Comparison of ENCODE assay signal across 2 cellular contexts in the genomic region with DNA sequence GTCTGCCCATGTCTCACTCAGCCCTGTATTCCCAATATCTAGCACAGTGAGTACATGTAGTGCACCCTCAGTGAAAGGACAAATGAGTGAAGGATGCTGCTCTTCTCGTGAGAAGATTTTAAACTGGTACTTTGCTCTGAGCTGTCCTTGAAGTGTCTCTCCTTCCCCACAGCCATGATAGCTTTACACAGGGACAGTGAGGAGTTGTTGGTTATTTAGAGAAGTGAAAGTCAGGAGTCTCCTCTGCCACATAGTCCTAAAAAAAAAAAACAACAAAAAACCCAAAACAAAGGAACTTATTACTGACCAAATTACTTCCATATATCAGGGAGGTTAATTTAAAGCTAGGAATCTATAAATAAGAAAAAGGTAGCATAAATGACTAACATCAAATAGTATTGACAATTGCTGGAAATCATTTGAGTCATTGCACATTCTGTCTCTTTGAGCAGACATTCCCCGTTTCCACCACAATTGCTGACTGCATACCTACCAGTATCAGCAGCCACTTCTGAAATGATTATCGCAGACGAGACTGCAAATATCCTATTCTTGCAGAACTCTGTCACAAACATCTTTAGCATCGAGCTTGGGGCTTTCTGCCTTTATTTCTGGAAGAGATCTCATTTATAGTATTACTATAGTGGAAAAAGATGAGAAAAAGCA.
TF ChIP-seq lines count a peak whose summit lies in the region.

No MANE protein-coding gene starts in this region.

TF ChIP-seq in liver, 16 proteins besides CTCF, POLR2A, EP300 and RAD21 (continued from another document):
- TF ChIP-seq, protein P1, sequence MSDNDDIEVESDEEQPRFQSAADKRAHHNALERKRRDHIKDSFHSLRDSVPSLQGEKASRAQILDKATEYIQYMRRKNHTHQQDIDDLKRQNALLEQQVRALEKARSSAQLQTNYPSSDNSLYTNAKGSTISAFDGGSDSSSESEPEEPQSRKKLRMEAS (IDR thresholded peaks at IDR 0.05): no peak
- no peak for TF ChIP-seq TAF1 (conservative IDR thresholded peaks at IDR 0.05)
- no peak for TF ChIP-seq EGR1 (IDR thresholded peaks at IDR 0.05; ENCODE audit: low read depth in 2 of 2)
- TF ChIP-seq, protein P2, sequence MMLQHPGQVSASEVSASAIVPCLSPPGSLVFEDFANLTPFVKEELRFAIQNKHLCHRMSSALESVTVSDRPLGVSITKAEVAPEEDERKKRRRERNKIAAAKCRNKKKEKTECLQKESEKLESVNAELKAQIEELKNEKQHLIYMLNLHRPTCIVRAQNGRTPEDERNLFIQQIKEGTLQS (IDR thresholded peaks at IDR 0.05): no peak
- no peak for TF ChIP-seq ZBTB33 (IDR thresholded peaks at IDR 0.05)

TF ChIP-seq in HepG2, 621 proteins besides CTCF, POLR2A, EP300 and RAD21 (continued from another document):
- TF ChIP-seq TRAFD1 (CRISPR knock-in tag; IDR thresholded peaks at IDR 0.05; ENCODE audit: borderline replicate concordance) (no peak), ZNF737 (CRISPR knock-in tag; IDR thresholded peaks at IDR 0.05; ENCODE audit: borderline replicate concordance) (no peak), THAP8 (CRISPR knock-in tag; IDR thresholded peaks at IDR 0.05; ENCODE audit: borderline replicate concordance) (no peak), HDAC2 (CRISPR knock-in tag; IDR thresholded peaks at IDR 0.05) (no peak), ELK4 (CRISPR knock-in tag; IDR thresholded peaks at IDR 0.05; ENCODE audit: borderline replicate concordance) (no peak), ZNF572 (CRISPR knock-in tag; IDR thresholded peaks at IDR 0.05) (no peak), ZNF124 (CRISPR knock-in tag; IDR thresholded peaks at IDR 0.05) (no peak), TCF7L2 (IDR thresholded peaks at IDR 0.05; ENCODE audit: low read depth, low read length) (no peak), ZNF589 (CRISPR knock-in tag; conservative IDR thresholded peaks at IDR 0.05) (no peak), ZNF577 (CRISPR knock-in tag; IDR thresholded peaks at IDR 0.05; ENCODE audit: borderline replicate concordance, low read depth) (no peak), PLSCR1 (CRISPR knock-in tag; IDR thresholded peaks at IDR 0.05; ENCODE audit: borderline replicate concordance) (no peak), SP140L (CRISPR knock-in tag; IDR thresholded peaks at IDR 0.05; ENCODE audit: borderline replicate concordance) (no peak), GZF1 (CRISPR knock-in tag; IDR thresholded peaks at IDR 0.05) (no peak), CBFB (CRISPR knock-in tag; IDR thresholded peaks at IDR 0.05) (no peak), ZNF3 (CRISPR knock-in tag; IDR thresholded peaks at IDR 0.05) (no peak)
- TF ChIP-seq, protein P3, sequence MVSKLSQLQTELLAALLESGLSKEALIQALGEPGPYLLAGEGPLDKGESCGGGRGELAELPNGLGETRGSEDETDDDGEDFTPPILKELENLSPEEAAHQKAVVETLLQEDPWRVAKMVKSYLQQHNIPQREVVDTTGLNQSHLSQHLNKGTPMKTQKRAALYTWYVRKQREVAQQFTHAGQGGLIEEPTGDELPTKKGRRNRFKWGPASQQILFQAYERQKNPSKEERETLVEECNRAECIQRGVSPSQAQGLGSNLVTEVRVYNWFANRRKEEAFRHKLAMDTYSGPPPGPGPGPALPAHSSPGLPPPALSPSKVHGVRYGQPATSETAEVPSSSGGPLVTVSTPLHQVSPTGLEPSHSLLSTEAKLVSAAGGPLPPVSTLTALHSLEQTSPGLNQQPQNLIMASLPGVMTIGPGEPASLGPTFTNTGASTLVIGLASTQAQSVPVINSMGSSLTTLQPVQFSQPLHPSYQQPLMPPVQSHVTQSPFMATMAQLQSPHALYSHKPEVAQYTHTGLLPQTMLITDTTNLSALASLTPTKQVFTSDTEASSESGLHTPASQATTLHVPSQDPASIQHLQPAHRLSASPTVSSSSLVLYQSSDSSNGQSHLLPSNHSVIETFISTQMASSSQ (IDR thresholded peaks at IDR 0.05; ENCODE audit: low read depth): no peak
- TF ChIP-seq, protein P3 (CRISPR knock-in tag; IDR thresholded peaks at IDR 0.05; ENCODE audit: borderline replicate concordance): no peak
- TF ChIP-seq, protein P4, sequence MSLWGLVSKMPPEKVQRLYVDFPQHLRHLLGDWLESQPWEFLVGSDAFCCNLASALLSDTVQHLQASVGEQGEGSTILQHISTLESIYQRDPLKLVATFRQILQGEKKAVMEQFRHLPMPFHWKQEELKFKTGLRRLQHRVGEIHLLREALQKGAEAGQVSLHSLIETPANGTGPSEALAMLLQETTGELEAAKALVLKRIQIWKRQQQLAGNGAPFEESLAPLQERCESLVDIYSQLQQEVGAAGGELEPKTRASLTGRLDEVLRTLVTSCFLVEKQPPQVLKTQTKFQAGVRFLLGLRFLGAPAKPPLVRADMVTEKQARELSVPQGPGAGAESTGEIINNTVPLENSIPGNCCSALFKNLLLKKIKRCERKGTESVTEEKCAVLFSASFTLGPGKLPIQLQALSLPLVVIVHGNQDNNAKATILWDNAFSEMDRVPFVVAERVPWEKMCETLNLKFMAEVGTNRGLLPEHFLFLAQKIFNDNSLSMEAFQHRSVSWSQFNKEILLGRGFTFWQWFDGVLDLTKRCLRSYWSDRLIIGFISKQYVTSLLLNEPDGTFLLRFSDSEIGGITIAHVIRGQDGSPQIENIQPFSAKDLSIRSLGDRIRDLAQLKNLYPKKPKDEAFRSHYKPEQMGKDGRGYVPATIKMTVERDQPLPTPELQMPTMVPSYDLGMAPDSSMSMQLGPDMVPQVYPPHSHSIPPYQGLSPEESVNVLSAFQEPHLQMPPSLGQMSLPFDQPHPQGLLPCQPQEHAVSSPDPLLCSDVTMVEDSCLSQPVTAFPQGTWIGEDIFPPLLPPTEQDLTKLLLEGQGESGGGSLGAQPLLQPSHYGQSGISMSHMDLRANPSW (CRISPR knock-in tag; IDR thresholded peaks at IDR 0.05; ENCODE audit: borderline replicate concordance): no peak
